8 cellular contexts compared by ENCODE assay signal in genomic region chr3:112086018-112086854, GRCh38. TPM values are rescaled to one million over a fixed set of nuclear protein-coding genes. Genes with fewer than 3 reads are reported as not detected.
DNase-seq lines count a peak whose midpoint lies in the region; ATAC-seq and TF ChIP-seq lines count a peak whose summit lies in the region.

Gene C3orf52, plus strand, starts transcription at chr3:112086389. Its CDS starts 19 bp downstream, at chr3:112086408.

- peak within 1 kb of the TSS; percentile 45 for H3K9ac ChIP-seq in Karpas-422 (ENCODE audit: low read length)

- no peak for TF ChIP-seq CTCF in left ventricle myocardium inferior (IDR thresholded peaks at IDR 0.05; ENCODE audit: borderline replicate concordance)
- no peak for TF ChIP-seq CTCF in uterus (IDR thresholded peaks at IDR 0.05)

- no peaks in the 10 kb centered on the region for H3K9me2 ChIP-seq in Karpas-422 (replicated peaks; ENCODE audit: insufficient read depth, low read length)

- H3K79me2 ChIP-seq in Karpas-422 (ENCODE audit: low read length) = no peaks in the 10 kb centered on the region

- no peaks in the 10 kb centered on the region for H3K9me3 Mint-ChIP-seq in T-cell

- DNase-seq in DMS79 treated with DMSO at 0.1 percent for 48 hours (lab: John Stamatoyannopoulos, UW) (peak; percentile 45), Karpas-422 (peak; percentile 44), T-cell (peak in 32 of 34 experiments; percentile 9 to 51 (median 28)), amniotic stem cell (lab: John Stamatoyannopoulos, UW) (peak; percentile 45), left ventricle myocardium inferior (peak; percentile 85), posterior vena cava (ENCODE audit: low spot score) (peak; percentile 91), uterus (peak; percentile 58 to 71)

- H3K27me3 ChIP-seq in Karpas-422 (ENCODE audit: low read length) (no peaks in the 10 kb centered on the region), left ventricle myocardium inferior (ENCODE audit: low read depth) (no peaks in the 10 kb centered on the region), uterus (no peaks in the 10 kb centered on the region)

- POLR2A ChIA-PET in T-cell (lab: Charles Lee) = no interaction called here

- no peaks in the 10 kb centered on the region for H3K36me3 ChIP-seq in Karpas-422 (ENCODE audit: insufficient read depth, low read length)
- no peaks in the 10 kb centered on the region for H3K36me3 ChIP-seq in left ventricle myocardium inferior
- no peaks in the 10 kb centered on the region for H3K36me3 ChIP-seq in uterus

- ATAC-seq in GM21825 (IDR thresholded peaks at IDR 0.05; ENCODE audit: unreplicated experiment) = peak; percentile 79
- peak; percentile 80 to 88 (median 84) for ATAC-seq in T-cell (replicated peaks in 1 of 4)

- TF ChIP-seq POLR2A in uterus (IDR thresholded peaks at IDR 0.05) = no peak

- H3K27me3 Mint-ChIP-seq in T-cell = peaks cover 0 to 18% of the 10 kb centered on the region in 2 donors

- intact Hi-C loops in left ventricle myocardium inferior (cut with micrococcal nuclease) (no loop called here), posterior vena cava (cut with DNase I) (no loop called here), uterus (cut with DNase I; ENCODE audit: low total_unique reads) (no loop called here)

- H3K9me3 ChIP-seq in Karpas-422 (ENCODE audit: low read length) = no peaks in the 10 kb centered on the region
- H3K9me3 ChIP-seq in left ventricle myocardium inferior (replicated peaks) = no peaks in the 10 kb centered on the region
- H3K9me3 ChIP-seq in uterus = no peaks in the 10 kb centered on the region

- no peaks in the 10 kb centered on the region for H3K36me3 Mint-ChIP-seq in T-cell

- CTCF ChIA-PET in T-cell (lab: Charles Lee) = no interaction called here

- H3K4me3 Mint-ChIP-seq in T-cell = peak within 1 kb of the TSS; percentile 80 to 82 (median 81)

- peak within 1 kb of the TSS; percentile 40; the same call in 1 of the 2 replicates for H2AFZ ChIP-seq in Karpas-422 (ENCODE audit: low read length)

- H4K20me1 ChIP-seq in Karpas-422 (ENCODE audit: insufficient read depth, low read depth, low read length) = no peaks in the 10 kb centered on the region

- peak within 1 kb of the TSS in 1 of 2 donors; percentile 76 for H3K27ac Mint-ChIP-seq in T-cell

- H3K4me1 ChIP-seq in Karpas-422 (ENCODE audit: low read length) (peaks cover 19% of the 10 kb centered on the region), left ventricle myocardium inferior (peaks cover 52% of the 10 kb centered on the region), uterus (no peaks in the 10 kb centered on the region)

- H3K27ac ChIP-seq in Karpas-422 (ENCODE audit: low read length) = no peak within 1 kb of the TSS
- H3K27ac ChIP-seq in left ventricle myocardium inferior (replicated peaks) = peak within 1 kb of the TSS; percentile 69
- peak within 1 kb of the TSS in 1 of 2 donors; percentile 26 for H3K27ac ChIP-seq in uterus

- H3K4me1 Mint-ChIP-seq in T-cell = peaks cover 29 to 52% (median 42%) of the 10 kb centered on the region in 3 donors

- H3K4me2 ChIP-seq in Karpas-422 (ENCODE audit: low read depth, low read length, poor library complexity, severe bottlenecking) = peak within 1 kb of the TSS; percentile 65

- H3K4me3 ChIP-seq in Karpas-422 (ENCODE audit: low read length) (peak within 1 kb of the TSS; percentile 58), left ventricle myocardium inferior (peak within 1 kb of the TSS; percentile 73), uterus (peak within 1 kb of the TSS; percentile 40 to 47)

RNA-seq across cellular contexts. Expression of gene C3orf52, which starts in this region (rescaled TPM):
- 0.07 and 0.52 TPM in 2 replicates for total RNA-seq in Karpas-422 (2014; rRNA removed; shearing (Covaris generic); ENCODE audit: low replicate concordance)
- total RNA-seq in T-cell (1 to 10 TPM in 4 of 5 donors, under 1 TPM in 1; 0.95 to 2.2 (median 1.5) TPM), left ventricle myocardium inferior (2.4 TPM), posterior vena cava (1 to 10 TPM; 2.1 to 9.9 TPM), uterus (1 to 10 TPM in 2 of 4 donors, under 1 TPM in 2; 0.51 to 4.4 (median 1.5) TPM)

Comparison
In these comparisons a context has a peak if more than half of its experiments do, and no peak if none do; other contexts are left out.
1. Peak in DNase-seq, H3K4me3 ChIP-seq, H3K9ac ChIP-seq and H3K4me2 ChIP-seq in Karpas-422; RNA of the gene not detected or under 1 TPM.
2. DNase-seq: peak in every context shown above with its lines; median percentile 91 in posterior vena cava; 85 in left ventricle myocardium inferior; 64 in uterus; 45 in DMS79 treated with DMSO at 0.1 percent for 48 hours; 45 in amniotic stem cell; 44 in Karpas-422; 28 in T-cell.